9 cellular contexts compared by ENCODE assay signal in genomic region chr13:25037057-25037813, GRCh38. TPM values are rescaled to one million over a fixed set of nuclear protein-coding genes. Genes with fewer than 3 reads are reported as not detected.
A peak's percentile ranks its signal among the peaks of the same experiment; 100 is the strongest.
DNase-seq lines count a peak whose midpoint lies in the region; ATAC-seq and TF ChIP-seq lines count a peak whose summit lies in the region.
"Had no signal": no experiment of that assay in that cellular context is flagged by ENCODE, and none has a peak within 500 bp of the region (broad histone marks: within the 10 kb centered on the region; RNA-seq: fewer than 3 reads in every experiment).

No MANE protein-coding gene starts in this region.

- no peaks in the 10 kb centered on the region for H3K9me3 Mint-ChIP-seq in activated T-cell treated with anti-CD3 and anti-CD28 coated beads, Interleukin-2, amount 50 U/mL, for 4 hours

- peaks cover 41% of the 10 kb centered on the region for H3K27me3 Mint-ChIP-seq in activated T-cell treated with anti-CD3 and anti-CD28 coated beads, Interleukin-2, amount 50 U/mL, for 4 hours (ENCODE audit: low read depth)

- peak; percentile 80 for TF ChIP-seq CTCF in foreskin fibroblast (IDR thresholded peaks at IDR 0.05; ENCODE audit: low read depth, low read length)

- peak; percentile 54 for ATAC-seq in HG02938 (IDR thresholded peaks at IDR 0.05; ENCODE audit: unreplicated experiment)
- ATAC-seq in activated T-cell treated with anti-CD3 and anti-CD28 coated beads, Interleukin-2, amount 50 U/mL, for 4 hours = peak; percentile 62 to 71
- ATAC-seq in HG03135 (IDR thresholded peaks at IDR 0.05; ENCODE audit: unreplicated experiment) = no peak

- H3K4me3 Mint-ChIP-seq in activated T-cell treated with anti-CD3 and anti-CD28 coated beads, Interleukin-2, amount 50 U/mL, for 4 hours = no peak overlapping the region

- H3K4me1 Mint-ChIP-seq in activated T-cell treated with anti-CD3 and anti-CD28 coated beads, Interleukin-2, amount 50 U/mL, for 4 hours (ENCODE audit: low read depth) = no peaks in the 10 kb centered on the region

- no peaks in the 10 kb centered on the region for H3K36me3 Mint-ChIP-seq in activated T-cell treated with anti-CD3 and anti-CD28 coated beads, Interleukin-2, amount 50 U/mL, for 4 hours (ENCODE audit: insufficient read depth)

- DNase-seq in NCI-H1417 (lab: John Stamatoyannopoulos, UW) (peak; percentile 25 to 74 (median 49)), NCI-H1417 treated with DMSO at 0.1 percent for 48 hours (lab: John Stamatoyannopoulos, UW) (no peak), NCI-H748 (lab: John Stamatoyannopoulos, UW; ENCODE audit: unreplicated experiment) (peak; percentile 83), foreskin fibroblast (peak; percentile 43 to 83), nucleus accumbens (lab: John Stamatoyannopoulos, UW) (peak in 43 of 56 donors; percentile 3 to 79 (median 34))
- peak; percentile 11 for DNase-seq in activated T-cell treated with anti-CD3 and anti-CD28 coated beads, Interleukin-2, amount 50 U/mL, for 4 hours

- H3K4me3 ChIP-seq in foreskin fibroblast (ENCODE audit: low read depth in 1 of 2, low read length in 2 of 2) = no peak overlapping the region
- H3K4me3 ChIP-seq: BLaER1 had no signal

RNA-seq across cellular contexts. Expression of gene PABPC3, which starts 58.7 kb away (rescaled TPM):
- under 1 TPM; 0.32 to 0.38 (median 0.38) TPM for total RNA-seq in activated T-cell treated with anti-CD3 and anti-CD28 coated beads, Interleukin-2, amount 50 U/mL, for 4 hours
